ENCODE assay signal across 25 cellular contexts in the genomic region with DNA sequence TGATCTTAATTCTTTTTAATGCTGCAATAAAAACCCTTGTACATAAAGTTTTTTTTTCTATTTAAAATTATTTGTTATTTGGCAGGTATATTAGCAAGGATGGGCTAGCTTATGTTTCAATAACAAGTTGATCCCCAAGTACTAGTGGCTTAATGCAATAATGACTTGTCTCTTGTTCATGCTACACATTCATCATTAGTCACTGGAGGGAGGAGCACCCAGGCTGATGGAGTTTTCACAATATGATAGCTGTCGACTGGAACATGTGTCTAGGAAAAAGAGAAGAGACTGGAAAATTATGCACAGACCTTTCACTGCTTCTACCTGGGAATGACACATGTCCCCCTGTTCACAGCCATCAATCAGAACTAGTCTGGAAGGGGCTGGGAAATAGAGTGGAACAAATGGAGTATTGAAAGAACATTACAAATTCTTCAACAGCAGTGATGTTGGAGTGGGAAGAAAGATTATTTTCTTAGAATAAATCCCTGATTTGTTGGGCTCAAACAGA.
"Had no signal": no experiment of that assay in that cellular context is flagged by ENCODE, and none has a peak within 500 bp of the region (broad histone marks: within the 10 kb centered on the region; RNA-seq: fewer than 3 reads in every experiment).

No MANE protein-coding gene starts in this region.

- H3K27ac ChIP-seq: ascending aorta, heart left ventricle, left lung, lower lobe of right lung, right lobe of liver, skin epidermis, testis had no signal

- DNase-seq: activated CD4-positive, alpha-beta T cell treated with anti-CD3 and anti-CD28 coated beads for 4 hours; activated CD4-positive, alpha-beta T cell treated with anti-CD3 and anti-CD28 coated beads, Interleukin-2, amount 50 U/mL, for 4 hours; activated CD4-positive, CD25-positive, alpha-beta regulatory T cell; activated effector memory CD4-positive, alpha-beta T cell treated with Interleukin-2 at 50 U/mL for 16 hours; activated naive CD4-positive, alpha-beta T cell treated with Interleukin-2 at 50 U/mL for 16 hours; activated T-cell treated with anti-CD3 and anti-CD28 coated beads for 4 hours; central memory CD4-positive, alpha-beta T cell; heart left ventricle; kidney glomerular epithelial cell; left lung; lower lobe of right lung; mesendoderm; natural killer cell; posterior cingulate gyrus; right lobe of liver; stimulated activated CD4-positive, alpha-beta T cell treated with anti-CD3 and anti-CD28 coated beads, Interleukin-12 subunit alpha, Interleukin-12 subunit beta, amount 100 ng/mL, for 4 hours; stimulated activated CD4-positive, alpha-beta T cell treated with anti-CD3 and anti-CD28 coated beads, Interleukin-4, amount 100 ng/mL, for 1 hour; stimulated activated naive CD8-positive, alpha-beta T cell treated with anti-CD3 and anti-CD28 coated beads, Interleukin-15, Interleukin-2, amounts not matched to agents 100 U/mL and 50 U/mL, for 24 hours; T-helper 1 cell; testis had no signal

- H3K9me3 Mint-ChIP-seq: natural killer cell; T-helper 2 cell treated with Interferon-gamma antibody and Interleukin-4, amounts not matched to agents 5 μg/mL and 100 μg/mL, for 36 hours had no signal

- H3K36me3 ChIP-seq: ascending aorta, heart left ventricle, left lung, lower lobe of right lung, right lobe of liver had no signal

- H3K4me3 Mint-ChIP-seq: activated naive CD8-positive, alpha-beta T cell; brain; natural killer cell; T-helper 2 cell treated with Interferon-gamma antibody and Interleukin-4, amounts not matched to agents 5 μg/mL and 100 μg/mL, for 36 hours had no signal

- H3K27me3 ChIP-seq: ascending aorta, left lung, right lobe of liver, testis had no signal

- H3K36me3 Mint-ChIP-seq: activated naive CD8-positive, alpha-beta T cell; brain; natural killer cell had no signal

- H3K4me3 ChIP-seq: ascending aorta, heart left ventricle, left lung, lower lobe of right lung, right lobe of liver, skin epidermis, testis had no signal

- H3K4me1 Mint-ChIP-seq: brain, natural killer cell had no signal

- H3K27ac Mint-ChIP-seq: activated naive CD8-positive, alpha-beta T cell; brain; natural killer cell; T-helper 2 cell treated with Interferon-gamma antibody and Interleukin-4, amounts not matched to agents 5 μg/mL and 100 μg/mL, for 36 hours had no signal

- ATAC-seq: heart left ventricle; left lung; lower lobe of right lung; natural killer cell; right lobe of liver; stimulated activated naive CD8-positive, alpha-beta T cell treated with anti-CD3 and anti-CD28 coated beads, Interleukin-15, Interleukin-2, amounts not matched to agents 100 U/mL and 50 U/mL, for 24 hours had no signal

- H3K4me1 ChIP-seq: ascending aorta, heart left ventricle, left lung, lower lobe of right lung, right lobe of liver, testis had no signal

- H3K27me3 Mint-ChIP-seq: activated naive CD8-positive, alpha-beta T cell; brain had no signal

- H3K9me3 ChIP-seq: ascending aorta, heart left ventricle, left lung, lower lobe of right lung, right lobe of liver, testis had no signal
